19 cellular contexts compared by ENCODE assay signal in genomic region chr5:67197536-67197935, GRCh38. TPM values are rescaled to one million over a fixed set of nuclear protein-coding genes. Genes with fewer than 3 reads are reported as not detected.
"Had no signal": no experiment of that assay in that cellular context is flagged by ENCODE, and none has a peak within 500 bp of the region (broad histone marks: within the 10 kb centered on the region; RNA-seq: fewer than 3 reads in every experiment).

No MANE protein-coding gene starts in this region.

- H3K27ac ChIP-seq: ascending aorta, gastrocnemius medialis, heart right ventricle, ovary, right lobe of liver, tibial artery, uterus had no signal

- H3K4me1 ChIP-seq: ascending aorta, gastrocnemius medialis, right lobe of liver, uterus had no signal

- H3K4me2 ChIP-seq: smooth muscle cell had no signal

- H3K27me3 Mint-ChIP-seq: naive thymus-derived CD4-positive, alpha-beta T cell had no signal

- DNase-seq: activated CD4-positive, alpha-beta T cell treated with anti-CD3 and anti-CD28 coated beads, Interleukin-2, amount 50 U/mL, for 48 hours; activated CD8-positive, alpha-beta memory T cell treated with anti-CD3 and anti-CD28 coated beads, Interleukin-2, amount 50 U/mL, for 4 hours; endodermal cell; gastrocnemius medialis; heart right ventricle; left colon; mammary epithelial cell; naive thymus-derived CD4-positive, alpha-beta T cell; ovary; right lobe of liver; tibial artery; uterus had no signal

- H3K4me3 Mint-ChIP-seq: endodermal cell; T-helper 2 cell treated with Interferon-gamma antibody and Interleukin-4, amounts not matched to agents 5 μg/mL and 100 μg/mL, for 36 hours had no signal

- H3K36me3 ChIP-seq: ascending aorta, gastrocnemius medialis, heart right ventricle, ovary, right lobe of liver, tibial artery, uterus had no signal

- H3K27ac Mint-ChIP-seq: endodermal cell; T-helper 2 cell treated with Interferon-gamma antibody and Interleukin-4, amounts not matched to agents 5 μg/mL and 100 μg/mL, for 36 hours had no signal

- ATAC-seq: gastrocnemius medialis; left colon; naive thymus-derived CD4-positive, alpha-beta T cell had no signal

- H3K27me3 ChIP-seq: ascending aorta, dorsolateral prefrontal cortex, gastrocnemius medialis, heart right ventricle, ovary, right lobe of liver, tibial artery, uterus had no signal

- H3K4me1 Mint-ChIP-seq: endodermal cell had no signal

- H3K4me3 ChIP-seq: ascending aorta, gastrocnemius medialis, heart right ventricle, ovary, right lobe of liver, smooth muscle cell, tibial artery, uterus had no signal

- H3K9me3 ChIP-seq: ascending aorta, gastrocnemius medialis, ovary, right lobe of liver, tibial artery, uterus had no signal

RNA-seq across cellular contexts. Expression of gene CD180, which starts 0.9 kb away (rescaled TPM):
- total RNA-seq: bronchial epithelial cell, endodermal cell, epithelial cell of proximal tubule, pulmonary artery endothelial cell, smooth muscle cell had no signal
- polyA plus RNA-seq: smooth muscle cell had no signal
